Comparison of ENCODE assay signal across 1 cellular context in genomic region chr1:28882009-28882628, GRCh38.
TF ChIP-seq lines count a peak whose summit lies in the region.

No MANE protein-coding gene starts in this region.

TF ChIP-seq in HEK293, 187 proteins besides CTCF, POLR2A, EP300 and RAD21 (continued from another document and continues in another):
- TF ChIP-seq, protein P1, sequence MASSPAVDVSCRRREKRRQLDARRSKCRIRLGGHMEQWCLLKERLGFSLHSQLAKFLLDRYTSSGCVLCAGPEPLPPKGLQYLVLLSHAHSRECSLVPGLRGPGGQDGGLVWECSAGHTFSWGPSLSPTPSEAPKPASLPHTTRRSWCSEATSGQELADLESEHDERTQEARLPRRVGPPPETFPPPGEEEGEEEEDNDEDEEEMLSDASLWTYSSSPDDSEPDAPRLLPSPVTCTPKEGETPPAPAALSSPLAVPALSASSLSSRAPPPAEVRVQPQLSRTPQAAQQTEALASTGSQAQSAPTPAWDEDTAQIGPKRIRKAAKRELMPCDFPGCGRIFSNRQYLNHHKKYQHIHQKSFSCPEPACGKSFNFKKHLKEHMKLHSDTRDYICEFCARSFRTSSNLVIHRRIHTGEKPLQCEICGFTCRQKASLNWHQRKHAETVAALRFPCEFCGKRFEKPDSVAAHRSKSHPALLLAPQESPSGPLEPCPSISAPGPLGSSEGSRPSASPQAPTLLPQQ (tag by site-specific recombination; IDR thresholded peaks at IDR 0.05): peak; percentile 72; the same call in 1 of the 2 replicates
- no peak for TF ChIP-seq ELK4 (IDR thresholded peaks at IDR 0.05; ENCODE audit: borderline replicate concordance, low read depth, low read length)
- no peak for TF ChIP-seq ZNF768 (tag by site-specific recombination; IDR thresholded peaks at IDR 0.05)
- peak; percentile 64; the same call in 1 of the 2 replicates for TF ChIP-seq ZNF391 (tag by site-specific recombination; IDR thresholded peaks at IDR 0.05; ENCODE audit: borderline replicate concordance, low read depth)
- peak; percentile 94 for TF ChIP-seq ZBTB17 (tag by site-specific recombination; IDR thresholded peaks at IDR 0.05)
- TF ChIP-seq SETDB1 (IDR thresholded peaks at IDR 0.05; ENCODE audit: insufficient read length, low read length): no peak
- no peak for TF ChIP-seq ZNF777 (tag by site-specific recombination; IDR thresholded peaks at IDR 0.05; ENCODE audit: borderline replicate concordance)
- TF ChIP-seq ZNF112 (tag by site-specific recombination; IDR thresholded peaks at IDR 0.05): no peak
- TF ChIP-seq, protein P2, sequence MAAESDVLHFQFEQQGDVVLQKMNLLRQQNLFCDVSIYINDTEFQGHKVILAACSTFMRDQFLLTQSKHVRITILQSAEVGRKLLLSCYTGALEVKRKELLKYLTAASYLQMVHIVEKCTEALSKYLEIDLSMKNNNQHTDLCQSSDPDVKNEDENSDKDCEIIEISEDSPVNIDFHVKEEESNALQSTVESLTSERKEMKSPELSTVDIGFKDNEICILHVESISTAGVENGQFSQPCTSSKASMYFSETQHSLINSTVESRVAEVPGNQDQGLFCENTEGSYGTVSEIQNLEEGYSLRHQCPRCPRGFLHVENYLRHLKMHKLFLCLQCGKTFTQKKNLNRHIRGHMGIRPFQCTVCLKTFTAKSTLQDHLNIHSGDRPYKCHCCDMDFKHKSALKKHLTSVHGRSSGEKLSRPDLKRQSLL (tag by site-specific recombination; IDR thresholded peaks at IDR 0.05): no peak
- no peak for TF ChIP-seq ZNF223 (tag by site-specific recombination; IDR thresholded peaks at IDR 0.05)
- TF ChIP-seq BCL6B (tag by site-specific recombination; IDR thresholded peaks at IDR 0.05): no peak
- TF ChIP-seq ZXDB (tag by site-specific recombination; IDR thresholded peaks at IDR 0.05): peak; percentile 36; the same call in 1 of the 2 replicates
- TF ChIP-seq ZNF416 (tag by site-specific recombination; IDR thresholded peaks at IDR 0.05): no peak
- peak; percentile 60 for TF ChIP-seq ZNF629 (tag by site-specific recombination; IDR thresholded peaks at IDR 0.05)
- TF ChIP-seq KLF16 (tag by site-specific recombination; IDR thresholded peaks at IDR 0.05): no peak
- TF ChIP-seq ZNF157 (tag by site-specific recombination; IDR thresholded peaks at IDR 0.05): no peak
- TF ChIP-seq ZNF266 (tag by site-specific recombination; IDR thresholded peaks at IDR 0.05; ENCODE audit: low read depth): no peak
- peak; percentile 94 for TF ChIP-seq ZNF2 (tag by site-specific recombination; IDR thresholded peaks at IDR 0.05)
- TF ChIP-seq, protein P3, sequence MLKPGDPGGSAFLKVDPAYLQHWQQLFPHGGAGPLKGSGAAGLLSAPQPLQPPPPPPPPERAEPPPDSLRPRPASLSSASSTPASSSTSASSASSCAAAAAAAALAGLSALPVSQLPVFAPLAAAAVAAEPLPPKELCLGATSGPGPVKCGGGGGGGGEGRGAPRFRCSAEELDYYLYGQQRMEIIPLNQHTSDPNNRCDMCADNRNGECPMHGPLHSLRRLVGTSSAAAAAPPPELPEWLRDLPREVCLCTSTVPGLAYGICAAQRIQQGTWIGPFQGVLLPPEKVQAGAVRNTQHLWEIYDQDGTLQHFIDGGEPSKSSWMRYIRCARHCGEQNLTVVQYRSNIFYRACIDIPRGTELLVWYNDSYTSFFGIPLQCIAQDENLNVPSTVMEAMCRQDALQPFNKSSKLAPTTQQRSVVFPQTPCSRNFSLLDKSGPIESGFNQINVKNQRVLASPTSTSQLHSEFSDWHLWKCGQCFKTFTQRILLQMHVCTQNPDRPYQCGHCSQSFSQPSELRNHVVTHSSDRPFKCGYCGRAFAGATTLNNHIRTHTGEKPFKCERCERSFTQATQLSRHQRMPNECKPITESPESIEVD (tag by site-specific recombination; IDR thresholded peaks at IDR 0.05): no peak
- 0 out of 2 replicates have a peak, but pooled peaks have one; percentile 41 for TF ChIP-seq ZBTB11 (tag by site-specific recombination; conservative IDR thresholded peaks at IDR 0.05; ENCODE audit: low read depth)
- no peak for TF ChIP-seq ZNF658 (tag by site-specific recombination; IDR thresholded peaks at IDR 0.05)
- TF ChIP-seq ZNF600 (tag by site-specific recombination; IDR thresholded peaks at IDR 0.05): peak; percentile 93
- TF ChIP-seq ZNF37A (tag by site-specific recombination; IDR thresholded peaks at IDR 0.05): no peak
- no peak for TF ChIP-seq MZF1 (tag by site-specific recombination; IDR thresholded peaks at IDR 0.05; ENCODE audit: borderline replicate concordance)
- no peak for TF ChIP-seq EGR2 (tag by site-specific recombination; IDR thresholded peaks at IDR 0.05; ENCODE audit: low read depth)
- no peak; the same call in 1 of the 2 replicates for TF ChIP-seq PRDM1 (tag by site-specific recombination; IDR thresholded peaks at IDR 0.05)
- no peak for TF ChIP-seq ZNF398 (tag by site-specific recombination; IDR thresholded peaks at IDR 0.05)
- TF ChIP-seq ZNF239 (tag by site-specific recombination; IDR thresholded peaks at IDR 0.05): 0 out of 2 replicates have a peak, but pooled peaks have one; percentile 14
- TF ChIP-seq ZNF324 (tag by site-specific recombination; IDR thresholded peaks at IDR 0.05): peak; percentile 39; the same call in 1 of the 2 replicates
- TF ChIP-seq KLF7 (tag by site-specific recombination; IDR thresholded peaks at IDR 0.05; ENCODE audit: borderline replicate concordance): peak; percentile 28; the same call in 1 of the 2 replicates
- TF ChIP-seq IKZF3 (tag by site-specific recombination; IDR thresholded peaks at IDR 0.05): peak; percentile 86
- peak; percentile 53; the same call in 1 of the 2 replicates for TF ChIP-seq PRDM4 (tag by site-specific recombination; IDR thresholded peaks at IDR 0.05)
- no peak for TF ChIP-seq ZNF211 (tag by site-specific recombination; IDR thresholded peaks at IDR 0.05; ENCODE audit: low read depth)
- TF ChIP-seq BCL11A (tag by site-specific recombination; IDR thresholded peaks at IDR 0.05; ENCODE audit: low read depth): no peak
- no peak for TF ChIP-seq ZNF792 (tag by site-specific recombination; IDR thresholded peaks at IDR 0.05)
- peak; percentile 84 for TF ChIP-seq ZNF366 (tag by site-specific recombination; conservative IDR thresholded peaks at IDR 0.05)
- TF ChIP-seq ZNF221 (tag by site-specific recombination; IDR thresholded peaks at IDR 0.05; ENCODE audit: borderline replicate concordance): no peak
- no peak for TF ChIP-seq ZNF610 (tag by site-specific recombination; IDR thresholded peaks at IDR 0.05; ENCODE audit: borderline replicate concordance)
- no peak for TF ChIP-seq ZBTB7A (tag by site-specific recombination; IDR thresholded peaks at IDR 0.05; ENCODE audit: low read depth)
- no peak for TF ChIP-seq ZNF548 (tag by site-specific recombination; IDR thresholded peaks at IDR 0.05)
- TF ChIP-seq ZNF660 (tag by site-specific recombination; IDR thresholded peaks at IDR 0.05): peak; percentile 57; the same call in 1 of the 2 replicates
- TF ChIP-seq ZNF433 (tag by site-specific recombination; IDR thresholded peaks at IDR 0.05; ENCODE audit: low read depth): no peak
- TF ChIP-seq GFI1B (tag by site-specific recombination; IDR thresholded peaks at IDR 0.05): peak; percentile 65; the same call in 1 of the 2 replicates
- 0 out of 2 replicates have a peak, but pooled peaks have one; percentile 37 for TF ChIP-seq ZNF843 (tag by site-specific recombination; IDR thresholded peaks at IDR 0.05)
- TF ChIP-seq ZFP37 (tag by site-specific recombination; IDR thresholded peaks at IDR 0.05): peak; percentile 80; the same call in 1 of the 2 replicates
- no peak for TF ChIP-seq ZNF664 (tag by site-specific recombination; IDR thresholded peaks at IDR 0.05)
- TF ChIP-seq ZNF354C (tag by site-specific recombination; IDR thresholded peaks at IDR 0.05; ENCODE audit: borderline replicate concordance, low read depth): no peak
- no peak for TF ChIP-seq ZNF670 (tag by site-specific recombination; IDR thresholded peaks at IDR 0.05; ENCODE audit: low read depth)
- TF ChIP-seq SCRT1 (tag by site-specific recombination; IDR thresholded peaks at IDR 0.05; ENCODE audit: borderline replicate concordance): peak; percentile 91; the same call in 1 of the 2 replicates
- peak; percentile 20; the same call in 1 of the 2 replicates for TF ChIP-seq SP3 (tag by site-specific recombination; IDR thresholded peaks at IDR 0.05)
- TF ChIP-seq GLI2 (tag by site-specific recombination; IDR thresholded peaks at IDR 0.05; ENCODE audit: borderline replicate concordance, low read depth): no peak
